ENCODE assay signal across 1 cellular context in genomic region chr15:34691024-34691423, GRCh38.
TF ChIP-seq lines count a peak whose summit lies in the region.

No MANE protein-coding gene starts in this region.

TF ChIP-seq in WTC11, 78 proteins besides CTCF, POLR2A, EP300 and RAD21 (continued from another document):
- TF ChIP-seq AFF4 (CRISPR knock-in tag; IDR thresholded peaks at IDR 0.05; ENCODE audit: borderline replicate concordance) (no peak), CREB1 (CRISPR knock-in tag; IDR thresholded peaks at IDR 0.05) (no peak)
